Comparison of ENCODE assay signal across 14 cellular contexts in genomic region chr15:66948294-66948693, GRCh38.
DNase-seq lines count a peak whose midpoint lies in the region; ATAC-seq and TF ChIP-seq lines count a peak whose summit lies in the region.
"Had no signal": no experiment of that assay in that cellular context is flagged by ENCODE, and none has a peak within 500 bp of the region (broad histone marks: within the 10 kb centered on the region; RNA-seq: fewer than 3 reads in every experiment).

No MANE protein-coding gene starts in this region.

- H3K36me3 ChIP-seq in Panc1 (ENCODE audit: control insufficient read depth, insufficient read depth, low read length), result no peaks in the 10 kb centered on the region

- CTCF ChIA-PET in Panc1 (lab: Charles Lee), result interaction anchor here (0.5 to 0.6 kb wide), 3 partner anchors 86 to 230 kb away, joined by 3 to 5 read pairs (median 4); no protein-coding TSS in a partner anchor

- no peaks in the 10 kb centered on the region for H3K36me3 Mint-ChIP-seq in activated naive CD4-positive, alpha-beta T cell treated with anti-CD3 and anti-CD28 coated beads, Interleukin-2, amount 50 U/mL, for 72 hours
- H3K36me3 Mint-ChIP-seq in activated T-helper 2 cell treated with anti-CD3 and anti-CD28 coated beads, Interferon-gamma antibody, Interleukin-2, Interleukin-4, amounts not matched to agents 10 μg/mL and 5 μg/mL and 100 μg/mL, durations not matched to agents 14 hours and 24 hours and 36 hours (ENCODE audit: low read depth), result no peaks in the 10 kb centered on the region
- H3K36me3 Mint-ChIP-seq: WTC11 had no signal

- peaks cover 47% of the 10 kb centered on the region for H3K4me1 ChIP-seq in Panc1 (ENCODE audit: control insufficient read depth, insufficient read depth, low read length)

- peaks cover 25% of the 10 kb centered on the region for H3K27me3 Mint-ChIP-seq in activated T-helper 2 cell treated with anti-CD3 and anti-CD28 coated beads, Interferon-gamma antibody, Interleukin-2, Interleukin-4, amounts not matched to agents 10 μg/mL and 5 μg/mL and 100 μg/mL, durations not matched to agents 14 hours and 24 hours and 36 hours (ENCODE audit: low read depth)

- no peaks in the 10 kb centered on the region for H3K9me3 Mint-ChIP-seq in activated naive CD4-positive, alpha-beta T cell treated with anti-CD3 and anti-CD28 coated beads, Interleukin-2, amount 50 U/mL, for 72 hours
- no peaks in the 10 kb centered on the region for H3K9me3 Mint-ChIP-seq in activated T-helper 2 cell treated with anti-CD3 and anti-CD28 coated beads, Interferon-gamma antibody, Interleukin-2, Interleukin-4, amounts not matched to agents 10 μg/mL and 5 μg/mL and 100 μg/mL, durations not matched to agents 14 hours and 24 hours and 36 hours
- H3K9me3 Mint-ChIP-seq: WTC11 had no signal

- peak; percentile 46 to 63 for ATAC-seq in activated naive CD4-positive, alpha-beta T cell treated with anti-CD3 and anti-CD28 coated beads, Interleukin-2, amount 50 U/mL, for 72 hours
- ATAC-seq in Panc1 (peak; percentile 33), GM21619 (IDR thresholded peaks at IDR 0.05; ENCODE audit: unreplicated experiment) (no peak)
- peak; percentile 45 for ATAC-seq in stimulated activated naive CD8-positive, alpha-beta T cell treated with anti-CD3 and anti-CD28 coated beads, Interleukin-15, Interleukin-2, amounts not matched to agents 100 U/mL and 50 U/mL, for 24 hours
- ATAC-seq: WTC11 had no signal

- no peak overlapping the region for H3K4me3 Mint-ChIP-seq in activated T-helper 2 cell treated with anti-CD3 and anti-CD28 coated beads, Interferon-gamma antibody, Interleukin-2, Interleukin-4, amounts not matched to agents 10 μg/mL and 5 μg/mL and 100 μg/mL, durations not matched to agents 14 hours and 24 hours and 36 hours (ENCODE audit: low read depth)
- H3K4me3 Mint-ChIP-seq: WTC11 had no signal

- peaks cover 6% of the 10 kb centered on the region for H3K4me1 Mint-ChIP-seq in activated T-helper 2 cell treated with anti-CD3 and anti-CD28 coated beads, Interferon-gamma antibody, Interleukin-2, Interleukin-4, amounts not matched to agents 10 μg/mL and 5 μg/mL and 100 μg/mL, durations not matched to agents 14 hours and 24 hours and 36 hours (ENCODE audit: low read depth)
- H3K4me1 Mint-ChIP-seq: WTC11 had no signal

- peaks cover 3% of the 10 kb centered on the region; the same call in 1 of the 2 replicates for H3K9me3 ChIP-seq in Panc1 (ENCODE audit: control insufficient read depth, insufficient read depth, low read depth, low read length)

- no TSS peak for BruUV-seq in Panc1 (replicated peaks; lab: Mats Ljungman, UMichigan)

- TF ChIP-seq CTCF in Panc1 (IDR thresholded peaks at IDR 0.05), result no peak

- no peak for DNase-seq in activated naive CD4-positive, alpha-beta T cell treated with anti-CD3 and anti-CD28 coated beads, Interleukin-2, amount 50 U/mL, for 72 hours (ENCODE audit: low spot score in 2 of 2)
- DNase-seq in activated naive CD4-positive, alpha-beta T cell (lab: John Stamatoyannopoulos, UW), result no peak
- DNase-seq in Panc1 (ENCODE audit: low read depth, low spot score), result no peak
- peak; percentile 50 for DNase-seq in fibroblast of peridontal ligament (ENCODE audit: extremely low read depth)
- no peak for DNase-seq in stimulated activated naive CD8-positive, alpha-beta T cell treated with anti-CD3 and anti-CD28 coated beads, Interleukin-15, Interleukin-2, amounts not matched to agents 100 U/mL and 50 U/mL, for 24 hours
- no peak for DNase-seq in activated T-helper 2 cell treated with anti-CD3 and anti-CD28 coated beads, Interferon-gamma antibody, Interleukin-2, Interleukin-4, amounts not matched to agents 10 μg/mL and 5 μg/mL and 100 μg/mL, durations not matched to agents 14 hours and 24 hours and 36 hours (ENCODE audit: low spot score)
- DNase-seq in NCI-H2171 (lab: John Stamatoyannopoulos, UW), result no peak
- DNase-seq: activated naive CD4-positive, alpha-beta T cell treated with Interleukin-2 at 50 U/mL for 16 hours; cerebellar nuclear complex; DND-41; NCI-H510A treated with DMSO at 0.1 percent for 48 hours; Right ventricle myocardium superior had no signal

- POLR2A ChIA-PET in Panc1 (lab: Charles Lee), result interaction anchor here (0.5 kb wide), 1 partner anchor 117 kb away, joined by 3 read pairs; the partner anchor contains the start of gene SMAD3

- in situ Hi-C loops in Panc1 (cut with HindIII; ENCODE audit: low pct_unique_long_range_greater_than_20kb, low sequenced_read_pairs), result no loop called here

- H3K4me3 ChIP-seq in Panc1 (ENCODE audit: low read depth in 2 of 2, low read length in 2 of 2), result no peak overlapping the region

- no peak overlapping the region for H3K27ac Mint-ChIP-seq in activated naive CD4-positive, alpha-beta T cell treated with anti-CD3 and anti-CD28 coated beads, Interleukin-2, amount 50 U/mL, for 72 hours
- no peak overlapping the region for H3K27ac Mint-ChIP-seq in activated T-helper 2 cell treated with anti-CD3 and anti-CD28 coated beads, Interferon-gamma antibody, Interleukin-2, Interleukin-4, amounts not matched to agents 10 μg/mL and 5 μg/mL and 100 μg/mL, durations not matched to agents 14 hours and 24 hours and 36 hours
- H3K27ac Mint-ChIP-seq: WTC11 had no signal

- no peaks in the 10 kb centered on the region for H3K27me3 ChIP-seq in Panc1 (ENCODE audit: control insufficient read depth, insufficient read depth, low read length)

- H3K27ac ChIP-seq in Panc1 (ENCODE audit: low read length), result peak overlapping the region; percentile 100

- intact Hi-C loops in Panc1 (cut with micrococcal nuclease; ENCODE audit: unreplicated experiment), result loop anchor here (5.0 kb wide), 2 partner anchors 194 to 354 kb away; no protein-coding TSS in a partner anchor
- intact Hi-C loops in activated T-helper 2 cell treated with anti-CD3 and anti-CD28 coated beads, Interferon-gamma antibody, Interleukin-2, Interleukin-4, amounts not matched to agents 10 μg/mL and 5 μg/mL and 100 μg/mL, durations not matched to agents 14 hours and 24 hours and 36 hours (cut with micrococcal nuclease), result loop anchor here (5.0 to 10.0 kb wide), 4 partner anchors 63 to 889 kb away; no protein-coding TSS in a partner anchor
